In the genomic region with DNA sequence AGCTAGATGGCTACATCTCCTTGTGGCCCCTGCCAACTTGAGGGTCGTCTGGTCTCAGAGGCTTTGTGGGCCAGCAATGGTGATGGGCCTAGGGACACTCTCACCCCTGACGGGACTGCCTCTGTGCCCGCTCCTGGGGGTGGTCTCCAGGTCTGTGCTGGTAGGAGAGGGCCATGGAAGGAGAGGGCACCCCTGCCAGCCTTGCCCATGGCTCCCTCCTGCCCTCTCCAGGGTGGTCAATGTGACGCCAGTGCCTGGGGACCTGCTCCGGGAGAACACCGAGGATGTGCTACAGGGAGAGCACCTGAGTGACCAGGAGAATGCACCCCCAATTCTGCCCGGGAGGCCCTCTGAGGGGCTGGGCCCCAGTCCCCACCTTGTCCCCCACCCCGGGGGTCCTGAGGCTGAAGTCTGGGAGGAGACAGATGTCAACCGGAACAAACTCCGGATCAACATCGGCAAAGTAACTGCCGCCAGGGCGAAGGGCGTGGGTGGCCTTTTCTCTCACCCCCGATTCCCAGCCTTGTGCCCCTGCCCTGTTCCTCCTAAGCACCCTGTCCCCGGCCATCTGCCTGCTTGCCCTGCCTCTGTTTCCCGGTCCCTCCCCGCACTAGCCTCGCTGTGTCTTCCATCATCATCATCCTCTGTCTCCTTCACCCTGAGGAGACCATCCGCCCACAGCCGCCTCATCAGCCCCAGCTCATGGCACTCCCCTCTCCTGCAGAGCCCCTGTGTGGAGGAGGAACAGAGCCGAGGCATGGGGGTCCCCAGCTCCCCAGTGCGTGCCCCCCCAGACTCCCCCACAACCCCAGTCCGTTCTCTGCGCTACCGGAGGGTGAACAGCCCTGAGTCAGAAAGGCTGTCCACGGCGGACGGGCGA, we compare ENCODE assay signal across 1 cellular context.
TF ChIP-seq lines count a peak whose summit lies in the region.

No MANE protein-coding gene starts in this region.

TF ChIP-seq in HepG2, 621 proteins besides CTCF, POLR2A, EP300 and RAD21:
- TF ChIP-seq, protein P1, sequence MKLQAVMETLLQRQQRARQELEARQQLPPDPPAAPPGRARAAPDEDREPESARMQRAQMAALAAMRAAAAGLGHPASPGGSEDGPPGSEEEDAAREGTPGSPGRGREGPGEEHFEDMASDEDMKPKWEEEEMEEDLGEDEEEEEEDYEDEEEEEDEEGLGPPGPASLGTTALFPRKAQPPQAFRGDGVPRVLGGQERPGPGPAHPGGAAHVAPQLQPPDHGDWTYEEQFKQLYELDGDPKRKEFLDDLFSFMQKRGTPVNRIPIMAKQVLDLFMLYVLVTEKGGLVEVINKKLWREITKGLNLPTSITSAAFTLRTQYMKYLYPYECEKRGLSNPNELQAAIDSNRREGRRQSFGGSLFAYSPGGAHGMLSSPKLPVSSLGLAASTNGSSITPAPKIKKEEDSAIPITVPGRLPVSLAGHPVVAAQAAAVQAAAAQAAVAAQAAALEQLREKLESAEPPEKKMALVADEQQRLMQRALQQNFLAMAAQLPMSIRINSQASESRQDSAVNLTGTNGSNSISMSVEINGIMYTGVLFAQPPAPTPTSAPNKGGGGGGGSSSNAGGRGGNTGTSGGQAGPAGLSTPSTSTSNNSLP (IDR thresholded peaks at IDR 0.05; ENCODE audit: low read depth, low read length): no peak
- TF ChIP-seq HNRNPL (IDR thresholded peaks at IDR 0.05; ENCODE audit: low read depth, low read length): 0 out of 2 replicates have a peak, but pooled peaks have one; percentile 58
